Comparison of ENCODE assay signal across 7 cellular contexts in the genomic region with DNA sequence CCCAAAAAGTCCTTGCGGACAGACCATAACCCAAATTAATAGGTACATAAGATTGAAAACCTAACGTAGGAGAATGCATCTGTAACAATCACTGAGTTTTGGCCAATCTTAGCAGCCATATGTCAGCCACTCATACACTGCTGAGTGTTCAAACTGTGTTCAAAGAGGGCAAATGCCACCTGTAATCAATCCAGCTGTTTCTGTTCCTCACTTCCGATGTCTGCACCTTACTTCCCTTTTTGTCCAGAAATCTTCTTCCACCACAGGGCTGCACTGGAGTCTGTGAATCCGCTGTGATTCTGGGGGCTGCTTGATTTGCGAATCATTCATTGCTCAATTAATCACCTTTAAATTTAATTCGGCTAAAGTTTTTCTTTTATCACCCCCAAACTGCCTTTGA.
"Had no signal": no experiment of that assay in that cellular context is flagged by ENCODE, and none has a peak within 500 bp of the region (broad histone marks: within the 10 kb centered on the region; RNA-seq: fewer than 3 reads in every experiment).

No MANE protein-coding gene starts in this region.

- DNase-seq: GDM1, GF-D8 had no signal

- H3K4me3 ChIP-seq: GM12878 had no signal

- FAIRE-seq: G401.6, GM12878, GM12892, GM18507, GM19239 had no signal
